Comparison of ENCODE assay signal across 20 cellular contexts in the genomic region with DNA sequence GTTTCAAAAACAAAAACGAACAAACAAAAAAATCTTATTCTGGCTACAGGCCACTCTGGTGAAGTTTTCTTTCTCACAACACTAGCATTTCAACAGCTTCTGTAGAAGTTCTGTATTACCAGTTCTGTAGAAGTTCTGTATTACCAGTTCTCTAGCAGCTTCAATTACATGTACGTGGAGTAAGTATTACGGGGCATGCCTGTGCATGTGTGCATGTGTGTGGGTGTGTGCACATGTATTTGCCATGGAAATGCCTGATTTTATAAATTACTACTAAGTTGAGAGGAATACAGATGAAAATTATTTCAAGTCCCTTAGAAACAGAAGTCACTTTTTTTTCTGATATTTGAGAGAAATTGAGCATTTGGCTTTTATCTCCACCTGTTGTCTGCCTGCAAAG.
DNase-seq lines count a peak whose midpoint lies in the region; ATAC-seq, FAIRE-seq and TF ChIP-seq lines count a peak whose summit lies in the region.
"Had no signal": no experiment of that assay in that cellular context is flagged by ENCODE, and none has a peak within 500 bp of the region (broad histone marks: within the 10 kb centered on the region; RNA-seq: fewer than 3 reads in every experiment).

No MANE protein-coding gene starts in this region.

- POLR2A ChIA-PET in WTC11 (lab: Charles Lee), result interaction anchor here (0.6 to 0.7 kb wide), 2 partner anchors 19 to 144 kb away, joined by 3 to 5 read pairs; no protein-coding TSS in a partner anchor

- H3K27me3 Mint-ChIP-seq in activated naive CD4-positive, alpha-beta T cell treated with anti-CD3 and anti-CD28 coated beads for 36 hours (ENCODE audit: low read depth), result no peaks in the 10 kb centered on the region
- H3K27me3 Mint-ChIP-seq in activated T-helper 17 cell treated with anti-CD3 and anti-CD28 coated beads, Interleukin-2, amount 50 U/mL, for 72 hours, result no peaks in the 10 kb centered on the region
- H3K27me3 Mint-ChIP-seq in WTC11 (ENCODE audit: low read depth), result no peaks in the 10 kb centered on the region; the same call in 1 of the 2 replicates

- no peak for TF ChIP-seq CTCF in keratinocyte (optimal IDR thresholded peaks at IDR 0.05 in 1 of 3, IDR thresholded peaks at IDR 0.05 in 1 of 3, conservative IDR thresholded peaks at IDR 0.05 in 1 of 3; ENCODE audit: extremely low read depth in 1 of 3, insufficient read depth in 2 of 3, low read length in 3 of 3)
- no peak for TF ChIP-seq CTCF in uterus (IDR thresholded peaks at IDR 0.05)
- TF ChIP-seq CTCF in WTC11 (IDR thresholded peaks at IDR 0.05), result no peak

- H3K4me3 Mint-ChIP-seq in activated naive CD4-positive, alpha-beta T cell treated with anti-CD3 and anti-CD28 coated beads for 36 hours, result no peak overlapping the region
- peak overlapping the region; percentile 46 for H3K4me3 Mint-ChIP-seq in activated T-helper 17 cell treated with anti-CD3 and anti-CD28 coated beads, Interleukin-2, amount 50 U/mL, for 72 hours
- no peak overlapping the region for H3K4me3 Mint-ChIP-seq in WTC11

- CTCF ChIA-PET in activated naive CD4-positive, alpha-beta T cell treated with anti-CD3 and anti-CD28 coated beads for 36 hours (lab: Charles Lee), result interaction anchor here (0.6 to 1.1 kb wide), 3 partner anchors 48 to 64 kb away, joined by 3 read pairs; no protein-coding TSS in a partner anchor
- CTCF ChIA-PET in WTC11 (lab: Charles Lee), result interaction anchor here (0.6 kb wide), 1 partner anchor 39 kb away, joined by 3 read pairs; no protein-coding TSS in a partner anchor

- no peaks in the 10 kb centered on the region for H3K9me1 ChIP-seq in keratinocyte (ENCODE audit: control insufficient read depth, extremely low read depth, insufficient read depth, low read length)

- H3K27ac ChIP-seq in keratinocyte (ENCODE audit: control insufficient read depth, insufficient read depth, low read length), result no peak overlapping the region
- H3K27ac ChIP-seq in uterus, result peak overlapping the region; percentile 67 to 68
- H3K27ac ChIP-seq: C4-2B had no signal

- H3K4me3 ChIP-seq in keratinocyte (ENCODE audit: control insufficient read depth in 2 of 3, extremely low read depth in 1 of 3, insufficient read depth in 2 of 3, low read depth in 1 of 3, low read length in 3 of 3) (no peak overlapping the region), uterus (no peak overlapping the region)

- TF ChIP-seq POLR2A in uterus (IDR thresholded peaks at IDR 0.05), result no peak

- no peaks in the 10 kb centered on the region for H3K79me2 ChIP-seq in keratinocyte (ENCODE audit: control insufficient read depth, insufficient read depth, low read length)

- ATAC-seq in activated naive CD4-positive, alpha-beta T cell treated with anti-CD3 and anti-CD28 coated beads, Interleukin-2, amount 50 U/mL, for 72 hours, result no peak
- ATAC-seq in activated T-helper 17 cell treated with anti-CD3 and anti-CD28 coated beads, Interleukin-2, amount 50 U/mL, for 72 hours (replicated peaks), result no peak
- ATAC-seq in WTC11 (no peak), GM19035 (IDR thresholded peaks at IDR 0.05; ENCODE audit: unreplicated experiment) (no peak), HG03520 (IDR thresholded peaks at IDR 0.05; ENCODE audit: unreplicated experiment) (no peak)
- ATAC-seq: HepG2, PC-3 had no signal

- H3K9me3 Mint-ChIP-seq in activated naive CD4-positive, alpha-beta T cell treated with anti-CD3 and anti-CD28 coated beads for 36 hours, result peaks cover 11% of the 10 kb centered on the region
- H3K9me3 Mint-ChIP-seq in activated naive CD4-positive, alpha-beta T cell treated with anti-CD3 and anti-CD28 coated beads, Interleukin-2, amount 50 U/mL, for 72 hours, result peaks cover 25 to 27% of the 10 kb centered on the region in 2 donors
- peaks cover 6% of the 10 kb centered on the region for H3K9me3 Mint-ChIP-seq in activated T-helper 17 cell treated with anti-CD3 and anti-CD28 coated beads, Interleukin-2, amount 50 U/mL, for 72 hours
- H3K9me3 Mint-ChIP-seq in WTC11, result peaks cover 18% of the 10 kb centered on the region

- intact Hi-C loops in activated naive CD4-positive, alpha-beta T cell treated with anti-CD3 and anti-CD28 coated beads for 36 hours (cut with micrococcal nuclease), result loop anchor here (5.0 kb wide), 2 partner anchors 120 to 295 kb away; no protein-coding TSS in a partner anchor
- intact Hi-C loops in uterus (cut with DNase I; ENCODE audit: low total_unique reads), result no loop called here

- no peak for FAIRE-seq in keratinocyte (lab: Jason Lieb, UNC)
- FAIRE-seq: D721Med, H54, HepG2 had no signal

- H2AFZ ChIP-seq in keratinocyte (ENCODE audit: control insufficient read depth, low read length), result no peak overlapping the region

- no peak for DNase-seq in activated naive CD4-positive, alpha-beta T cell treated with anti-CD3 and anti-CD28 coated beads for 36 hours
- DNase-seq in activated naive CD4-positive, alpha-beta T cell treated with anti-CD3 and anti-CD28 coated beads, Interleukin-2, amount 50 U/mL, for 72 hours (ENCODE audit: low spot score in 2 of 2), result no peak
- DNase-seq in keratinocyte (ENCODE audit: low read depth, low spot score), result no peak
- DNase-seq in uterus, result no peak
- no peak for DNase-seq in WTC11 (ENCODE audit: low spot score)
- DNase-seq: DMS79 treated with DMSO at 0.1 percent for 48 hours, KBM-7, NCI-H1105, NCI-H2081, NCI-H774, PC-3, RPMI8226, SIG-M5 had no signal

- peak overlapping the region; percentile 18 for H3K4me2 ChIP-seq in keratinocyte (ENCODE audit: control insufficient read depth, extremely low read depth, insufficient read depth, low read depth, low read length)

- H4K20me1 ChIP-seq in keratinocyte (ENCODE audit: control insufficient read depth, extremely low read depth, insufficient read depth, low read length), result no peaks in the 10 kb centered on the region

- H3K4me1 ChIP-seq in keratinocyte (ENCODE audit: control insufficient read depth, extremely low read depth, insufficient read depth, low read length) (peaks cover 24% of the 10 kb centered on the region), uterus (no peaks in the 10 kb centered on the region)

- H3K27me3 ChIP-seq in keratinocyte (ENCODE audit: control insufficient read depth, extremely low read depth, insufficient read depth, low read length), result no peaks in the 10 kb centered on the region
- no peaks in the 10 kb centered on the region for H3K27me3 ChIP-seq in uterus

- H3K36me3 ChIP-seq in keratinocyte (ENCODE audit: control insufficient read depth in 2 of 2, extremely low read depth in 1 of 2, insufficient read depth in 2 of 2, low read length in 2 of 2) (no peaks in the 10 kb centered on the region), uterus (no peaks in the 10 kb centered on the region)

- H3K27ac Mint-ChIP-seq in activated naive CD4-positive, alpha-beta T cell treated with anti-CD3 and anti-CD28 coated beads for 36 hours, result peak overlapping the region; percentile 55
- peak overlapping the region in 1 of 2 donors; percentile 50 for H3K27ac Mint-ChIP-seq in activated naive CD4-positive, alpha-beta T cell treated with anti-CD3 and anti-CD28 coated beads, Interleukin-2, amount 50 U/mL, for 72 hours
- H3K27ac Mint-ChIP-seq in activated T-helper 17 cell treated with anti-CD3 and anti-CD28 coated beads, Interleukin-2, amount 50 U/mL, for 72 hours, result peak overlapping the region; percentile 80
- H3K27ac Mint-ChIP-seq in WTC11, result no peak overlapping the region

- H3K9me3 ChIP-seq in keratinocyte (ENCODE audit: control insufficient read depth, low read depth, low read length) (no peaks in the 10 kb centered on the region), uterus (no peaks in the 10 kb centered on the region)

- no peak overlapping the region for H3K9ac ChIP-seq in keratinocyte (ENCODE audit: control insufficient read depth, extremely low read depth, insufficient read depth, low read length)

- dilution Hi-C loops in keratinocyte (cut with MboI; ENCODE audit: extremely low pct_ligation_motif_present, low sequenced_read_pairs), result no loop called here

- H3K36me3 Mint-ChIP-seq in activated naive CD4-positive, alpha-beta T cell treated with anti-CD3 and anti-CD28 coated beads for 36 hours (ENCODE audit: low read depth), result peaks cover 8% of the 10 kb centered on the region
- peaks cover 18 to 41% of the 10 kb centered on the region in 2 donors for H3K36me3 Mint-ChIP-seq in activated naive CD4-positive, alpha-beta T cell treated with anti-CD3 and anti-CD28 coated beads, Interleukin-2, amount 50 U/mL, for 72 hours
- H3K36me3 Mint-ChIP-seq in activated T-helper 17 cell treated with anti-CD3 and anti-CD28 coated beads, Interleukin-2, amount 50 U/mL, for 72 hours (ENCODE audit: low read depth), result no peaks in the 10 kb centered on the region
- H3K36me3 Mint-ChIP-seq in WTC11, result no peaks in the 10 kb centered on the region

- peaks cover 52% of the 10 kb centered on the region for H3K4me1 Mint-ChIP-seq in activated naive CD4-positive, alpha-beta T cell treated with anti-CD3 and anti-CD28 coated beads for 36 hours (ENCODE audit: low read depth)
- peaks cover 35% of the 10 kb centered on the region for H3K4me1 Mint-ChIP-seq in activated T-helper 17 cell treated with anti-CD3 and anti-CD28 coated beads, Interleukin-2, amount 50 U/mL, for 72 hours
- peaks cover 8% of the 10 kb centered on the region; the same call in 1 of the 2 replicates for H3K4me1 Mint-ChIP-seq in WTC11

TF ChIP-seq in WTC11, 78 proteins besides CTCF, POLR2A, EP300 and RAD21 (continues in another document):
- TF ChIP-seq RELA (CRISPR knock-in tag; IDR thresholded peaks at IDR 0.05; ENCODE audit: borderline replicate concordance), result no peak
- TF ChIP-seq MAX (CRISPR knock-in tag; IDR thresholded peaks at IDR 0.05), result no peak
- TF ChIP-seq ZNF281 (CRISPR knock-in tag; IDR thresholded peaks at IDR 0.05), result no peak
